In genomic region chr1:67479146-67479891, GRCh38 we compare ENCODE assay signal across 9 cellular contexts. TPM values are rescaled to one million over a fixed set of nuclear protein-coding genes. Genes with fewer than 3 reads are reported as not detected.
DNase-seq lines count a peak whose midpoint lies in the region; ATAC-seq and TF ChIP-seq lines count a peak whose summit lies in the region.
"Had no signal": no experiment of that assay in that cellular context is flagged by ENCODE, and none has a peak within 500 bp of the region (broad histone marks: within the 10 kb centered on the region; RNA-seq: fewer than 3 reads in every experiment).

No MANE protein-coding gene starts in this region.

- no TSS peak for BruUV-seq in MCF 10A (replicated peaks; lab: Mats Ljungman, UMichigan)

- peaks cover 10% of the 10 kb centered on the region for H3K4me1 Mint-ChIP-seq in MCF 10A (ENCODE audit: insufficient read depth, unreplicated experiment)
- no peaks in the 10 kb centered on the region for H3K4me1 Mint-ChIP-seq in activated T-cell treated with anti-CD3 and anti-CD28 coated beads, Interleukin-2, amount 50 U/mL, for 4 hours (ENCODE audit: low read depth)

- in situ Hi-C loops in ACHN (cut with HindIII; ENCODE audit: low pct_ligation_motif_present, low pct_unique_long_range_greater_than_20kb, low sequenced_read_pairs) (no loop called here), brain microvascular endothelial cell (cut with HindIII; ENCODE audit: low pct_ligation_motif_present, low sequenced_read_pairs) (loop anchor here (25.0 kb wide), 1 partner anchor 142 kb away; no protein-coding TSS in a partner anchor)

- H3K9me3 Mint-ChIP-seq in MCF 10A (ENCODE audit: unreplicated experiment): no peaks in the 10 kb centered on the region
- no peaks in the 10 kb centered on the region for H3K9me3 Mint-ChIP-seq in activated T-cell treated with anti-CD3 and anti-CD28 coated beads, Interleukin-2, amount 50 U/mL, for 4 hours

- TF ChIP-seq CTCF in MCF 10A (IDR thresholded peaks at IDR 0.05; ENCODE audit: unreplicated experiment) (no peak), breast epithelium (IDR thresholded peaks at IDR 0.05) (no peak), brain microvascular endothelial cell (IDR thresholded peaks at IDR 0.05; ENCODE audit: low read depth, low read length, missing control alignments) (no peak)

- H3K27ac Mint-ChIP-seq in MCF 10A (ENCODE audit: low read depth, unreplicated experiment): peak overlapping the region; percentile 16

- H3K27me3 Mint-ChIP-seq in MCF 10A (ENCODE audit: insufficient read depth, unreplicated experiment): no peaks in the 10 kb centered on the region
- peaks cover 3% of the 10 kb centered on the region for H3K27me3 Mint-ChIP-seq in activated T-cell treated with anti-CD3 and anti-CD28 coated beads, Interleukin-2, amount 50 U/mL, for 4 hours (ENCODE audit: low read depth)

- intact Hi-C loops in MCF 10A (cut with micrococcal nuclease): no loop called here
- intact Hi-C loops in breast epithelium (cut with DNase I; ENCODE audit: low total_unique reads): no loop called here

- DNase-seq in MCF 10A (ENCODE audit: unreplicated experiment) (peak; percentile 52), breast epithelium (ENCODE audit: low spot score in 2 of 2) (no peak), kidney glomerular epithelial cell (lab: John Stamatoyannopoulos, UW) (peak; percentile 51), ureter (ENCODE audit: low spot score) (peak; percentile 56), ACHN (no peak), brain microvascular endothelial cell (no peak)
- DNase-seq in activated T-cell treated with anti-CD3 and anti-CD28 coated beads, Interleukin-2, amount 50 U/mL, for 4 hours: no peak

- peak; percentile 43 to 48 for ATAC-seq in activated T-cell treated with anti-CD3 and anti-CD28 coated beads, Interleukin-2, amount 50 U/mL, for 4 hours
- no peak for ATAC-seq in GM18858 (IDR thresholded peaks at IDR 0.05; ENCODE audit: unreplicated experiment)

- CTCF ChIA-PET in MCF 10A (lab: Yijun Ruan, JAX): interaction anchor here (0.6 to 2.0 kb wide), 8 partner anchors 10 to 273 kb away, joined by 3 to 8 read pairs (median 4); no protein-coding TSS in a partner anchor

- peaks cover 0 to 4% of the 10 kb centered on the region in 2 donors for H3K4me1 ChIP-seq in breast epithelium
- H3K4me1 ChIP-seq: BLaER1 had no signal

- H3K36me3 ChIP-seq in breast epithelium: no peaks in the 10 kb centered on the region
- H3K36me3 ChIP-seq in brain microvascular endothelial cell (replicated peaks): no peaks in the 10 kb centered on the region
- H3K36me3 ChIP-seq: BLaER1 had no signal

- peak overlapping the region in 1 of 2 donors; percentile 21 for H3K27ac ChIP-seq in breast epithelium
- H3K27ac ChIP-seq in brain microvascular endothelial cell: no peak overlapping the region
- H3K27ac ChIP-seq: BLaER1 had no signal

- POLR2A ChIA-PET in MCF 10A (lab: Yijun Ruan, JAX): interaction anchor here (0.6 to 1.8 kb wide), 3 partner anchors 10 to 180 kb away, joined by 4 to 6 read pairs (median 4); no protein-coding TSS in a partner anchor

- no peak for TF ChIP-seq POLR2A in breast epithelium (IDR thresholded peaks at IDR 0.05)

- peaks cover 9% of the 10 kb centered on the region for H3K36me3 Mint-ChIP-seq in MCF 10A (ENCODE audit: insufficient read depth, unreplicated experiment)
- no peaks in the 10 kb centered on the region for H3K36me3 Mint-ChIP-seq in activated T-cell treated with anti-CD3 and anti-CD28 coated beads, Interleukin-2, amount 50 U/mL, for 4 hours (ENCODE audit: insufficient read depth)

- H3K9me3 ChIP-seq in breast epithelium: no peaks in the 10 kb centered on the region
- H3K9me3 ChIP-seq: BLaER1 had no signal

- peak overlapping the region in 1 of 3 donors; percentile 31 for H3K4me3 ChIP-seq in breast epithelium
- no peak overlapping the region for H3K4me3 ChIP-seq in brain microvascular endothelial cell (ENCODE audit: low read depth, low read length)
- H3K4me3 ChIP-seq: BLaER1 had no signal

- H3K27me3 ChIP-seq in breast epithelium (no peaks in the 10 kb centered on the region), brain microvascular endothelial cell (replicated peaks) (no peaks in the 10 kb centered on the region)
- H3K27me3 ChIP-seq: BLaER1 had no signal

- no peak overlapping the region for H3K4me3 Mint-ChIP-seq in MCF 10A (ENCODE audit: unreplicated experiment)
- no peak overlapping the region for H3K4me3 Mint-ChIP-seq in activated T-cell treated with anti-CD3 and anti-CD28 coated beads, Interleukin-2, amount 50 U/mL, for 4 hours

RNA-seq across cellular contexts. Expression of gene SERBP1, which starts 49.1 kb away (rescaled TPM):
- total RNA-seq in MCF 10A (2022): 233 and 315 TPM in 2 replicates
- 100 to 1,000 TPM; 181 to 266 (median 218) TPM for total RNA-seq in breast epithelium
- 100 to 1,000 TPM; 753 to 907 (median 821) TPM for total RNA-seq in activated T-cell treated with anti-CD3 and anti-CD28 coated beads, Interleukin-2, amount 50 U/mL, for 4 hours
- 174 TPM for total RNA-seq in ureter

Comparison
In these comparisons a context has a peak if more than half of its experiments do, and no peak if none do; other contexts are left out.
1. DNase-seq: peak in MCF 10A (single experiment), kidney glomerular epithelial cell (single experiment) and ureter (single experiment); none in breast epithelium (0 of 2), activated T-cell treated with anti-CD3 and anti-CD28 coated beads, Interleukin-2, amount 50 U/mL, for 4 hours (single experiment), ACHN (single experiment) and brain microvascular endothelial cell (single experiment).